In genomic region chr14:23285530-23286019, GRCh38 we compare ENCODE assay signal across 8 cellular contexts. TPM values are rescaled to one million over a fixed set of nuclear protein-coding genes. Genes with fewer than 3 reads are reported as not detected.
DNase-seq lines count a peak whose midpoint lies in the region; ATAC-seq and TF ChIP-seq lines count a peak whose summit lies in the region.

No MANE protein-coding gene starts in this region.

- TF ChIP-seq CTCF in MCF 10A (IDR thresholded peaks at IDR 0.05; ENCODE audit: unreplicated experiment), result no peak

- CTCF ChIA-PET in MCF 10A (lab: Yijun Ruan, JAX), result interaction anchor here (0.6 to 2.8 kb wide), 4 partner anchors 10 to 162 kb away, joined by 3 to 27 read pairs (median 12); no protein-coding TSS in a partner anchor

- H3K27ac Mint-ChIP-seq in MCF 10A (ENCODE audit: low read depth, unreplicated experiment), result peak overlapping the region; percentile 75

- no peaks in the 10 kb centered on the region for H3K9me3 Mint-ChIP-seq in MCF 10A (ENCODE audit: unreplicated experiment)

- peak; percentile 17 for ATAC-seq in GM21717 (IDR thresholded peaks at IDR 0.05; ENCODE audit: unreplicated experiment)
- peak; percentile 28 for ATAC-seq in left lobe of liver

- H3K4me3 ChIP-seq in GM08714 (ENCODE audit: low read length), result peak overlapping the region; percentile 84
- peak overlapping the region; percentile 92 for H3K4me3 ChIP-seq in Jurkat, Clone E6-1 (ENCODE audit: low read length)

- H3K36me3 Mint-ChIP-seq in MCF 10A (ENCODE audit: insufficient read depth, unreplicated experiment), result no peaks in the 10 kb centered on the region

- peak overlapping the region; percentile 91 for H3K27ac ChIP-seq in temporal lobe (ENCODE audit: low read depth, low read length)

- POLR2A ChIA-PET in MCF 10A (lab: Yijun Ruan, JAX), result interaction anchor here (0.7 to 4.5 kb wide), 16 partner anchors 9 to 281 kb away, joined by 3 to 60 read pairs (median 5); partner anchors contain the start of genes ACIN1, BCL2L2, C14orf119 and PABPN1

- peaks cover 8% of the 10 kb centered on the region for H3K4me1 Mint-ChIP-seq in MCF 10A (ENCODE audit: insufficient read depth, unreplicated experiment)

- H3K4me3 Mint-ChIP-seq in MCF 10A (ENCODE audit: unreplicated experiment), result peak overlapping the region; percentile 97

- BruUV-seq in MCF 10A (replicated peaks; lab: Mats Ljungman, UMichigan), result no TSS peak

- intact Hi-C loops in MCF 10A (cut with micrococcal nuclease), result loop anchor here (5.0 kb wide), 1 partner anchor 98 kb away; no protein-coding TSS in a partner anchor

- DNase-seq in Jurkat, Clone E6-1 (ENCODE audit: low read depth, low spot score), result no peak
- DNase-seq in MCF 10A (ENCODE audit: unreplicated experiment) (no peak), left lobe of liver (ENCODE audit: low spot score) (no peak), NCI-H69 (lab: John Stamatoyannopoulos, UW) (no peak), NCI-H1930 (lab: John Stamatoyannopoulos, UW) (no peak)

- no peaks in the 10 kb centered on the region for H3K27me3 Mint-ChIP-seq in MCF 10A (ENCODE audit: insufficient read depth, unreplicated experiment)

RNA-seq across cellular contexts. Expression of gene HOMEZ, which starts 0.4 kb away (rescaled TPM):
- polyA plus RNA-seq in Jurkat, Clone E6-1 (2012; ENCODE audit: insufficient read depth, insufficient read length), result 18.1 TPM
- 6.6 and 9.3 TPM in 2 replicates for total RNA-seq in MCF 10A (2022)
- 8.9 TPM for total RNA-seq in left lobe of liver
- 1.7 TPM for total RNA-seq in temporal lobe

RNA-seq across cellular contexts. Expression of gene PPP1R3E, which starts 17.1 kb away (rescaled TPM):
- polyA plus RNA-seq in Jurkat, Clone E6-1 (2012; ENCODE audit: insufficient read depth, insufficient read length), result 19.1 TPM
- total RNA-seq in MCF 10A (2022) (7.2 and 7.8 TPM in 2 replicates), left lobe of liver (11.5 TPM), temporal lobe (3.0 TPM)

RNA-seq across cellular contexts. Expression of gene BCL2L2, which starts 21.1 kb away (rescaled TPM):
- polyA plus RNA-seq in Jurkat, Clone E6-1 (2012; ENCODE audit: insufficient read depth, insufficient read length), result 1.2 TPM
- total RNA-seq in MCF 10A (2022) (41.2 and 42.5 TPM in 2 replicates), left lobe of liver (14.0 TPM), temporal lobe (11.1 TPM)

RNA-seq across cellular contexts. Expression of gene PABPN1, which starts 35.7 kb away (rescaled TPM):
- 267 TPM for polyA plus RNA-seq in Jurkat, Clone E6-1 (2012; ENCODE audit: insufficient read depth, insufficient read length)
- total RNA-seq in MCF 10A (2022) (153 and 167 TPM in 2 replicates), left lobe of liver (86.9 TPM), temporal lobe (38.6 TPM)

RNA-seq across cellular contexts. Expression of gene RNF212B, which starts 47.8 kb away (rescaled TPM):
- polyA plus RNA-seq in Jurkat, Clone E6-1 (2012; ENCODE audit: insufficient read depth, insufficient read length), result 1.1 TPM
- total RNA-seq in MCF 10A (2022), result not detected in 2 replicates
- total RNA-seq in left lobe of liver, result not detected
- total RNA-seq in temporal lobe, result not detected
